Comparison of ENCODE assay signal across 8 cellular contexts in genomic region chr6:35047265-35048011, GRCh38.
A peak's percentile ranks its signal among the peaks of the same experiment; 100 is the strongest.
DNase-seq lines count a peak whose midpoint lies in the region; ATAC-seq lines count a peak whose summit lies in the region.

No MANE protein-coding gene starts in this region.

- peaks cover 17 to 89% (median 81%) of the 10 kb centered on the region in 5 donors for H3K4me1 ChIP-seq in subcutaneous abdominal adipose tissue (ENCODE audit: control insufficient read depth in 5 of 5, insufficient read depth in 5 of 5, low read length in 5 of 5)

- no peaks in the 10 kb centered on the region for H3K27me3 ChIP-seq in subcutaneous abdominal adipose tissue (ENCODE audit: control insufficient read depth in 5 of 5, insufficient read depth in 4 of 5, low read length in 5 of 5)

- peak; percentile 83 for DNase-seq in Jurkat, Clone E6-1 (ENCODE audit: low read depth, low spot score)
- DNase-seq in astrocyte of the hippocampus (ENCODE audit: low read depth, low spot score) (peak; percentile 69), islet precursor cell (peak; percentile 50), D341Med (ENCODE audit: low spot score) (no peak)
- DNase-seq in activated CD4-positive, alpha-beta T cell treated with anti-CD3 and anti-CD28 coated beads for 4 hours, result no peak

- no peak for ATAC-seq in HG03469 (IDR thresholded peaks at IDR 0.05; ENCODE audit: unreplicated experiment)
- ATAC-seq in HG03571 (IDR thresholded peaks at IDR 0.05; ENCODE audit: unreplicated experiment), result no peak

- H3K4me3 ChIP-seq in Jurkat, Clone E6-1 (ENCODE audit: low read length), result peak overlapping the region; percentile 43
- H3K4me3 ChIP-seq in subcutaneous abdominal adipose tissue (ENCODE audit: low read depth in 1 of 5, low read length in 5 of 5), result peak overlapping the region in 2 of 5 donors; percentile 2 to 13

- H3K9me3 ChIP-seq in subcutaneous abdominal adipose tissue (ENCODE audit: control insufficient read depth in 5 of 5, low read length in 5 of 5), result no peaks in the 10 kb centered on the region

- peak overlapping the region; percentile 89 for H3K27ac ChIP-seq in subcutaneous abdominal adipose tissue (ENCODE audit: low read depth, low read length)

- H3K9ac ChIP-seq in subcutaneous abdominal adipose tissue (ENCODE audit: low read length in 5 of 5), result peak overlapping the region; percentile 17 to 62 (median 53)

- H3K36me3 ChIP-seq in subcutaneous abdominal adipose tissue (ENCODE audit: control insufficient read depth in 5 of 5, insufficient read depth in 5 of 5, low read length in 5 of 5), result peaks cover 0 to 9% (median 3%) of the 10 kb centered on the region in 5 donors

Comparison
In these comparisons a context has a peak if more than half of its experiments do, and no peak if none do; other contexts are left out.
1. DNase-seq: peak in Jurkat, Clone E6-1 (single experiment), astrocyte of the hippocampus (single experiment) and islet precursor cell (single experiment); none in D341Med (single experiment) and activated CD4-positive, alpha-beta T cell treated with anti-CD3 and anti-CD28 coated beads for 4 hours (0 of 2).